Comparison of ENCODE assay signal across 8 cellular contexts in genomic region chrX:18390941-18391538, GRCh38. TPM values are rescaled to one million over a fixed set of nuclear protein-coding genes. Genes with fewer than 3 reads are reported as not detected.
DNase-seq lines count a peak whose midpoint lies in the region; ATAC-seq, FAIRE-seq and TF ChIP-seq lines count a peak whose summit lies in the region.

No MANE protein-coding gene starts in this region.

- no peak overlapping the region for H3K4me3 Mint-ChIP-seq in memory B cell

- peak; percentile 34 to 77 for DNase-seq in A549 (ENCODE audit: low read depth in 1 of 2, low spot score in 1 of 2)
- DNase-seq in GM19238 (ENCODE audit: insufficient read length, low spot score): peak; percentile 13
- DNase-seq in NCI-H446 treated with DMSO at 0.1 percent for 48 hours (lab: John Stamatoyannopoulos, UW): peak; percentile 19
- peak; percentile 59 for DNase-seq in activated CD4-positive, alpha-beta T cell treated with anti-CD3 and anti-CD28 coated beads, Interleukin-2, amount 50 U/mL, for 48 hours
- DNase-seq in dorsolateral prefrontal cortex: peak in 7 of 10 donors; percentile 42 to 86 (median 56)
- DNase-seq in memory B cell (ENCODE audit: low spot score in 2 of 2): peak; percentile 47 to 59
- DNase-seq in stimulated activated CD8-positive, alpha-beta memory T cell treated with anti-CD3 and anti-CD28 coated beads, Interleukin-2, amount 100 ng/mL, for 1 hour (ENCODE audit: low read depth in 2 of 2): peak; percentile 35 to 44
- DNase-seq in occipital lobe (lab: John Stamatoyannopoulos, UW): no peak

- H3K4me3 ChIP-seq in A549: no peak overlapping the region
- no peak overlapping the region for H3K4me3 ChIP-seq in dorsolateral prefrontal cortex

- H3K27me3 ChIP-seq in dorsolateral prefrontal cortex: peaks cover 0 to 64% (median 10%) of the 10 kb centered on the region in 45 donors

- POLR2A ChIA-PET in A549 (lab: Yijun Ruan, JAX): no interaction called here

- peak; percentile 98 for FAIRE-seq in A549 (lab: Jason Lieb, UNC)

- TF ChIP-seq RAD21 in A549 (conservative IDR thresholded peaks at IDR 0.05 in 1 of 2, IDR thresholded peaks at IDR 0.05 in 1 of 2): peak; percentile 81 to 86

- H3K27ac Mint-ChIP-seq in memory B cell: no peak overlapping the region

- TF ChIP-seq CTCF in A549 (IDR thresholded peaks at IDR 0.05): peak; percentile 79
- peak; percentile 52 to 94 (median 85) for TF ChIP-seq CTCF in dorsolateral prefrontal cortex (IDR thresholded peaks at IDR 0.05 in 54 of 56, conservative IDR thresholded peaks at IDR 0.05 in 2 of 56; ENCODE audit: low read depth in 1 of 56, partially characterized antibody in 56 of 56)

- WGBS in A549 (ENCODE audit: missing lambda C conversion rate): 11% methylated on average over 9 of the region's 9 CpGs

- no peaks in the 10 kb centered on the region for H3K9me3 Mint-ChIP-seq in memory B cell

- no peaks in the 10 kb centered on the region for H3K4me1 Mint-ChIP-seq in memory B cell

- H3K27ac ChIP-seq in A549: peak overlapping the region in 1 of 2 experiments; percentile 33; a peak in 1 of 6 replicates
- no peak overlapping the region for H3K27ac ChIP-seq in dorsolateral prefrontal cortex

- 0 out of 3 replicates have a peak, but pooled peaks cover 3% of the 10 kb centered on the region for H3K4me1 ChIP-seq in A549

- H3K4me2 ChIP-seq in A549: peak overlapping the region; percentile 63; the same call in 2 of the 3 replicates

- H3K9me3 ChIP-seq in A549: no peaks in the 10 kb centered on the region

- CTCF ChIA-PET in A549 (lab: Yijun Ruan, JAX): interaction anchor here (0.8 to 2.3 kb wide), 3 partner anchors 8 to 943 kb away, joined by 3 to 16 read pairs (median 5); no protein-coding TSS in a partner anchor

- H3K36me3 Mint-ChIP-seq in memory B cell: no peaks in the 10 kb centered on the region

- peak; percentile 73; a peak in 5 of 6 replicates for ATAC-seq in A549
- peak; percentile 48 for ATAC-seq in memory B cell (ENCODE audit: low read depth)

- no peak for TF ChIP-seq EP300 in A549 (IDR thresholded peaks at IDR 0.05)

- intact Hi-C loops in dorsolateral prefrontal cortex (cut with DNase I): loop anchor here (5.0 to 10.0 kb wide), 3 partner anchors 504 to 941 kb away; no protein-coding TSS in a partner anchor

- H3K27me3 Mint-ChIP-seq in memory B cell: no peaks in the 10 kb centered on the region

- no peak for TF ChIP-seq POLR2A in A549 (IDR thresholded peaks at IDR 0.05; ENCODE audit: low read length)

TF ChIP-seq in A549, 52 proteins besides CTCF, POLR2A, EP300 and RAD21:
- TF ChIP-seq KDM1A (IDR thresholded peaks at IDR 0.05; ENCODE audit: low read depth) (no peak), SMC3 (IDR thresholded peaks at IDR 0.05) (peak; percentile 88)

RNA-seq across cellular contexts. Expression of gene CDKL5, which starts 34.4 kb away (rescaled TPM):
- polyA plus RNA-seq in A549 (2011; rRNA removed) (19.4 and 22.8 TPM in 2 replicates), A549 (2017; fragmentation: RNase III; extraction: RNeasy Plus Mini Kit Qiagen cat#74134 plus additional on column Dnase treatment) (4.9 to 5.4 TPM (median 5.3 TPM) in 3 replicates)
- 2.0 and 2.6 TPM in 2 replicates for polyA plus RNA-seq in A549 (2012; cell fraction: cytosol; rRNA removed)
- polyA plus RNA-seq in A549 (2012; cell fraction: nucleus; rRNA removed): 2.0 and 2.9 TPM in 2 replicates
- polyA minus RNA-seq in A549 (2011; rRNA and poly(A)+ RNA removed): 32.1 and 35.0 TPM in 2 replicates
- total RNA-seq in dorsolateral prefrontal cortex (100 to 1,000 TPM in 78 of 120 experiments, 10 to 100 TPM in 42; 53.1 to 142 (median 108) TPM), occipital lobe (75.0 TPM)

RNA-seq across cellular contexts. Expression of gene SCML2, which starts 36.6 kb away (rescaled TPM):
- polyA plus RNA-seq in A549 (2011; rRNA removed) (11.1 and 13.9 TPM in 2 replicates), A549 (2017; fragmentation: RNase III; extraction: RNeasy Plus Mini Kit Qiagen cat#74134 plus additional on column Dnase treatment) (8.0 to 8.6 TPM (median 8.0 TPM) in 3 replicates)
- polyA plus RNA-seq in A549 (2012; cell fraction: cytosol; rRNA removed): 6.1 and 7.4 TPM in 2 replicates
- 8.4 and 16.3 TPM in 2 replicates for polyA plus RNA-seq in A549 (2012; cell fraction: nucleus; rRNA removed)
- 5.6 and 6.7 TPM in 2 replicates for polyA minus RNA-seq in A549 (2011; rRNA and poly(A)+ RNA removed)
- total RNA-seq in dorsolateral prefrontal cortex (1 to 10 TPM; 1.5 to 4.2 (median 2.2) TPM), occipital lobe (15.0 TPM)
